10 cellular contexts compared by ENCODE assay signal in genomic region chr10:108545921-108546320, GRCh38.
A peak's percentile ranks its signal among the peaks of the same experiment; 100 is the strongest.
DNase-seq lines count a peak whose midpoint lies in the region; ATAC-seq and TF ChIP-seq lines count a peak whose summit lies in the region.
"Had no signal": no experiment of that assay in that cellular context is flagged by ENCODE, and none has a peak within 500 bp of the region (broad histone marks: within the 10 kb centered on the region; RNA-seq: fewer than 3 reads in every experiment).

No MANE protein-coding gene starts in this region.

- intact Hi-C loops in upper lobe of right lung (cut with DNase I) (no loop called here), Right ventricle myocardium inferior (cut with DNase I) (loop anchor here (10.0 kb wide), 1 partner anchor 1921 kb away; no protein-coding TSS in a partner anchor)

- DNase-seq in NCI-H345 (lab: John Stamatoyannopoulos, UW) (no peak), upper lobe of right lung (no peak), NCI-H446 treated with DMSO at 0.1 percent for 48 hours (lab: John Stamatoyannopoulos, UW) (no peak), Right ventricle myocardium inferior (ENCODE audit: missing footprints) (no peak)
- DNase-seq: activated CD4-positive, alpha-beta T cell treated with anti-CD3 and anti-CD28 coated beads for 4 hours had no signal

- no peak for TF ChIP-seq CTCF in KMS-11 (conservative IDR thresholded peaks at IDR 0.05; ENCODE audit: low read depth, low read length)
- TF ChIP-seq CTCF in upper lobe of right lung (IDR thresholded peaks at IDR 0.05): no peak

- H3K27ac ChIP-seq in KMS-11 (no peak overlapping the region), upper lobe of right lung (no peak overlapping the region)
- H3K27ac ChIP-seq: SJSA1 had no signal

- ATAC-seq in GM18499 (IDR thresholded peaks at IDR 0.05; ENCODE audit: insufficient read depth, unreplicated experiment): peak; percentile 82
- ATAC-seq in GM19463 (IDR thresholded peaks at IDR 0.05; ENCODE audit: unreplicated experiment): peak; percentile 81
- ATAC-seq in HG02938 (IDR thresholded peaks at IDR 0.05; ENCODE audit: unreplicated experiment): peak; percentile 75
- no peak for ATAC-seq in upper lobe of right lung
- ATAC-seq in Right ventricle myocardium inferior: no peak

- no peak overlapping the region for H3K9ac ChIP-seq in KMS-11

- H3K4me1 ChIP-seq in KMS-11 (ENCODE audit: low read depth, poor library complexity, severe bottlenecking) (no peaks in the 10 kb centered on the region), upper lobe of right lung (no peaks in the 10 kb centered on the region)
- H3K4me1 ChIP-seq: SJSA1 had no signal

- H3K27me3 ChIP-seq in KMS-11 (ENCODE audit: insufficient read depth, low read depth): no peaks in the 10 kb centered on the region
- H3K27me3 ChIP-seq in upper lobe of right lung: no peaks in the 10 kb centered on the region
- H3K27me3 ChIP-seq: SJSA1 had no signal

- H3K4me3 ChIP-seq in KMS-11 (IDR thresholded peaks at IDR 0.05; ENCODE audit: insufficient read depth, low read depth, low read length) (no peak overlapping the region), upper lobe of right lung (no peak overlapping the region)
- H3K4me3 ChIP-seq: SJSA1 had no signal

- H3K9me3 ChIP-seq in upper lobe of right lung: no peaks in the 10 kb centered on the region
- H3K9me3 ChIP-seq: SJSA1 had no signal

- no peaks in the 10 kb centered on the region for H3K79me2 ChIP-seq in KMS-11 (ENCODE audit: insufficient read depth, low read depth)

- H4K20me1 ChIP-seq in KMS-11 (ENCODE audit: insufficient read depth): no peaks in the 10 kb centered on the region

- H3K36me3 ChIP-seq in KMS-11 (ENCODE audit: insufficient read depth) (no peaks in the 10 kb centered on the region), upper lobe of right lung (no peaks in the 10 kb centered on the region)
- H3K36me3 ChIP-seq: SJSA1 had no signal

- H2AFZ ChIP-seq in KMS-11 (ENCODE audit: low read depth): 0 out of 2 replicates have a peak overlapping the region, but pooled peaks have one; percentile 34

- H3K4me2 ChIP-seq in KMS-11: no peak overlapping the region; the same call in 1 of the 2 replicates

Comparison
In these comparisons a context has a peak if more than half of its experiments do, and no peak if none do; other contexts are left out.
1. ATAC-seq: peak in GM18499 (single experiment), GM19463 (single experiment) and HG02938 (single experiment); none in upper lobe of right lung (single experiment) and Right ventricle myocardium inferior (single experiment).